Comparison of ENCODE assay signal across 8 cellular contexts in genomic region chr3:50316657-50317242, GRCh38. TPM values are rescaled to one million over a fixed set of nuclear protein-coding genes. Genes with fewer than 3 reads are reported as not detected.
DNase-seq lines count a peak whose midpoint lies in the region; ATAC-seq lines count a peak whose summit lies in the region.

No MANE protein-coding gene starts in this region.

- H3K9me3 Mint-ChIP-seq in activated T-helper 1 cell treated with anti-CD3 and anti-CD28 coated beads, Interleukin-12 subunit alpha, Interleukin-12 subunit beta, Interleukin-2, Interleukin-4 antibody, amounts not matched to agents 30 ng/mL and 10 ng/mL and 1 ng/mL, durations not matched to agents 14 hours and 24 hours and 36 hours, result no peaks in the 10 kb centered on the region

- no peak overlapping the region for H3K4me3 Mint-ChIP-seq in activated T-helper 1 cell treated with anti-CD3 and anti-CD28 coated beads, Interleukin-12 subunit alpha, Interleukin-12 subunit beta, Interleukin-2, Interleukin-4 antibody, amounts not matched to agents 30 ng/mL and 10 ng/mL and 1 ng/mL, durations not matched to agents 14 hours and 24 hours and 36 hours

- intact Hi-C loops in activated T-helper 1 cell treated with anti-CD3 and anti-CD28 coated beads, Interleukin-12 subunit alpha, Interleukin-12 subunit beta, Interleukin-2, Interleukin-4 antibody, amounts not matched to agents 30 ng/mL and 10 ng/mL and 1 ng/mL, durations not matched to agents 14 hours and 24 hours and 36 hours (cut with micrococcal nuclease), result no loop called here

- peak; percentile 62 for DNase-seq in activated T-helper 1 cell treated with Interleukin-2 at 50 U/mL for 16 hours (ENCODE audit: low read depth)
- DNase-seq in activated T-helper 1 cell treated with anti-CD3 and anti-CD28 coated beads, Interleukin-12 subunit alpha, Interleukin-12 subunit beta, Interleukin-2, Interleukin-4 antibody, amounts not matched to agents 30 ng/mL and 10 ng/mL and 1 ng/mL, durations not matched to agents 14 hours and 24 hours and 36 hours (ENCODE audit: low spot score), result no peak
- peak; percentile 44 for DNase-seq in activated T-cell treated with anti-CD3 and anti-CD28 coated beads for 48 hours (ENCODE audit: low read depth)
- peak; percentile 54 for DNase-seq in iPS-NIHi11 (ENCODE audit: low spot score)
- peak; percentile 75 for DNase-seq in stimulated activated CD8-positive, alpha-beta memory T cell treated with anti-CD3 and anti-CD28 coated beads, Interleukin-4, amount 100 ng/mL, for 48 hours
- DNase-seq in AG20443 (ENCODE audit: low spot score), result no peak
- DNase-seq in occipital lobe (lab: John Stamatoyannopoulos, UW), result no peak

- H3K27me3 Mint-ChIP-seq in activated T-helper 1 cell treated with anti-CD3 and anti-CD28 coated beads, Interleukin-12 subunit alpha, Interleukin-12 subunit beta, Interleukin-2, Interleukin-4 antibody, amounts not matched to agents 30 ng/mL and 10 ng/mL and 1 ng/mL, durations not matched to agents 14 hours and 24 hours and 36 hours (ENCODE audit: insufficient read depth), result no peaks in the 10 kb centered on the region

- peaks cover 29% of the 10 kb centered on the region for H3K4me1 Mint-ChIP-seq in activated T-helper 1 cell treated with anti-CD3 and anti-CD28 coated beads, Interleukin-12 subunit alpha, Interleukin-12 subunit beta, Interleukin-2, Interleukin-4 antibody, amounts not matched to agents 30 ng/mL and 10 ng/mL and 1 ng/mL, durations not matched to agents 14 hours and 24 hours and 36 hours (ENCODE audit: low read depth)

- peaks cover 19% of the 10 kb centered on the region for H3K36me3 Mint-ChIP-seq in activated T-helper 1 cell treated with anti-CD3 and anti-CD28 coated beads, Interleukin-12 subunit alpha, Interleukin-12 subunit beta, Interleukin-2, Interleukin-4 antibody, amounts not matched to agents 30 ng/mL and 10 ng/mL and 1 ng/mL, durations not matched to agents 14 hours and 24 hours and 36 hours (ENCODE audit: low read depth)

- no peak overlapping the region for H3K27ac Mint-ChIP-seq in activated T-helper 1 cell treated with anti-CD3 and anti-CD28 coated beads, Interleukin-12 subunit alpha, Interleukin-12 subunit beta, Interleukin-2, Interleukin-4 antibody, amounts not matched to agents 30 ng/mL and 10 ng/mL and 1 ng/mL, durations not matched to agents 14 hours and 24 hours and 36 hours

- ATAC-seq in HG02588 (IDR thresholded peaks at IDR 0.05; ENCODE audit: unreplicated experiment), result no peak

RNA-seq across cellular contexts. Expression of gene HYAL2, which starts 5.8 kb away (rescaled TPM):
- 15.5 and 16.1 TPM in 2 replicates for total RNA-seq in activated T-helper 1 cell treated with anti-CD3 and anti-CD28 coated beads, Interleukin-12 subunit alpha, Interleukin-12 subunit beta, Interleukin-2, Interleukin-4 antibody, amounts not matched to agents 30 ng/mL and 10 ng/mL and 1 ng/mL, durations not matched to agents 14 hours and 24 hours and 36 hours
- total RNA-seq in occipital lobe, result 30.9 TPM

RNA-seq across cellular contexts. Expression of gene TUSC2, which starts 11.3 kb away (rescaled TPM):
- 27.9 and 29.9 TPM in 2 replicates for total RNA-seq in activated T-helper 1 cell treated with anti-CD3 and anti-CD28 coated beads, Interleukin-12 subunit alpha, Interleukin-12 subunit beta, Interleukin-2, Interleukin-4 antibody, amounts not matched to agents 30 ng/mL and 10 ng/mL and 1 ng/mL, durations not matched to agents 14 hours and 24 hours and 36 hours
- total RNA-seq in occipital lobe, result 16.2 TPM

RNA-seq across cellular contexts. Expression of gene HYAL1, which starts 13.4 kb away (rescaled TPM):
- 0.12 and 0.36 TPM in 2 replicates for total RNA-seq in activated T-helper 1 cell treated with anti-CD3 and anti-CD28 coated beads, Interleukin-12 subunit alpha, Interleukin-12 subunit beta, Interleukin-2, Interleukin-4 antibody, amounts not matched to agents 30 ng/mL and 10 ng/mL and 1 ng/mL, durations not matched to agents 14 hours and 24 hours and 36 hours
- 0.16 TPM for total RNA-seq in occipital lobe

RNA-seq across cellular contexts. Expression of gene HYAL3, which starts 17.5 kb away (rescaled TPM):
- 7.9 and 8.0 TPM in 2 replicates for total RNA-seq in activated T-helper 1 cell treated with anti-CD3 and anti-CD28 coated beads, Interleukin-12 subunit alpha, Interleukin-12 subunit beta, Interleukin-2, Interleukin-4 antibody, amounts not matched to agents 30 ng/mL and 10 ng/mL and 1 ng/mL, durations not matched to agents 14 hours and 24 hours and 36 hours
- 6.6 TPM for total RNA-seq in occipital lobe

RNA-seq across cellular contexts. Expression of gene NAA80, which starts 17.5 kb away (rescaled TPM):
- 18.1 and 19.6 TPM in 2 replicates for total RNA-seq in activated T-helper 1 cell treated with anti-CD3 and anti-CD28 coated beads, Interleukin-12 subunit alpha, Interleukin-12 subunit beta, Interleukin-2, Interleukin-4 antibody, amounts not matched to agents 30 ng/mL and 10 ng/mL and 1 ng/mL, durations not matched to agents 14 hours and 24 hours and 36 hours
- 4.5 TPM for total RNA-seq in occipital lobe

Comparison
In these comparisons a context has a peak if more than half of its experiments do, and no peak if none do; other contexts are left out.
1. DNase-seq: peak in activated T-helper 1 cell treated with Interleukin-2 at 50 U/mL for 16 hours (single experiment), activated T-cell treated with anti-CD3 and anti-CD28 coated beads for 48 hours (single experiment), iPS-NIHi11 (single experiment) and stimulated activated CD8-positive, alpha-beta memory T cell treated with anti-CD3 and anti-CD28 coated beads, Interleukin-4, amount 100 ng/mL, for 48 hours (single experiment); none in activated T-helper 1 cell treated with anti-CD3 and anti-CD28 coated beads, Interleukin-12 subunit alpha, Interleukin-12 subunit beta, Interleukin-2, Interleukin-4 antibody, amounts not matched to agents 30 ng/mL and 10 ng/mL and 1 ng/mL, durations not matched to agents 14 hours and 24 hours and 36 hours (single experiment), AG20443 (single experiment) and occipital lobe (single experiment).